Comparison of ENCODE assay signal across 21 cellular contexts in genomic region chr19:1843116-1843515, GRCh38.
"Had no signal": no experiment of that assay in that cellular context is flagged by ENCODE, and none has a peak within 500 bp of the region (broad histone marks: within the 10 kb centered on the region; RNA-seq: fewer than 3 reads in every experiment).

No MANE protein-coding gene starts in this region.

- H3K4me3 Mint-ChIP-seq: activated CD4-positive, alpha-beta T cell treated with anti-CD3 and anti-CD28 coated beads for 36 hours; activated naive CD8-positive, alpha-beta T cell treated with anti-CD3 and anti-CD28 coated beads, Interleukin-2, amount 10 ng/mL, durations not matched to agents 7 days and 5 days; activated T-cell treated with anti-CD3 and anti-CD28 coated beads, Interleukin-2, amount 50 U/mL, for 4 hours; WTC11 had no signal

- H3K27ac Mint-ChIP-seq: activated CD4-positive, alpha-beta T cell treated with anti-CD3 and anti-CD28 coated beads for 36 hours; activated naive CD8-positive, alpha-beta T cell treated with anti-CD3 and anti-CD28 coated beads, Interleukin-2, amount 10 ng/mL, durations not matched to agents 7 days and 5 days; activated T-helper 2 cell treated with anti-CD3 and anti-CD28 coated beads, Interferon-gamma antibody, Interleukin-2, Interleukin-4, amounts not matched to agents 10 μg/mL and 5 μg/mL and 100 μg/mL, durations not matched to agents 14 hours and 24 hours and 36 hours; WTC11 had no signal

- H3K4me3 ChIP-seq: heart right ventricle, lower lobe of right lung, sigmoid colon, tibial nerve had no signal

- H3K27ac ChIP-seq: lower lobe of right lung, sigmoid colon had no signal

- H3K9me3 Mint-ChIP-seq: activated naive CD8-positive, alpha-beta T cell treated with anti-CD3 and anti-CD28 coated beads, Interleukin-2, amount 10 ng/mL, durations not matched to agents 7 days and 5 days; activated T-cell treated with anti-CD3 and anti-CD28 coated beads, Interleukin-2, amount 50 U/mL, for 4 hours; activated T-helper 2 cell treated with anti-CD3 and anti-CD28 coated beads, Interferon-gamma antibody, Interleukin-2, Interleukin-4, amounts not matched to agents 10 μg/mL and 5 μg/mL and 100 μg/mL, durations not matched to agents 14 hours and 24 hours and 36 hours; naive B cell; WTC11 had no signal

- H3K27me3 Mint-ChIP-seq: activated CD4-positive, alpha-beta T cell treated with anti-CD3 and anti-CD28 coated beads for 36 hours; activated naive CD8-positive, alpha-beta T cell treated with anti-CD3 and anti-CD28 coated beads, Interleukin-2, amount 10 ng/mL, durations not matched to agents 7 days and 5 days; naive B cell had no signal

- H3K27me3 ChIP-seq: heart right ventricle, sigmoid colon, tibial nerve had no signal

- H3K9me3 ChIP-seq: heart right ventricle, lower lobe of right lung, sigmoid colon, tibial nerve had no signal

- DNase-seq: activated CD4-positive, alpha-beta T cell treated with anti-CD3 and anti-CD28 coated beads for 36 hours; activated CD4-positive, alpha-beta T cell treated with anti-CD3 and anti-CD28 coated beads, Interleukin-2, amount 50 U/mL, for 48 hours; activated CD8-positive, alpha-beta memory T cell treated with anti-CD3 and anti-CD28 coated beads, Interleukin-2, amount 50 U/mL, for 48 hours; activated naive CD4-positive, alpha-beta T cell; activated naive CD8-positive, alpha-beta T cell treated with anti-CD3 and anti-CD28 coated beads, Interleukin-2, amount 10 ng/mL, durations not matched to agents 7 days and 5 days; activated T-cell treated with anti-CD3 and anti-CD28 coated beads, Interleukin-2, amount 50 U/mL, for 4 hours; amniotic stem cell; heart right ventricle; lower lobe of right lung; naive B cell; posterior cingulate gyrus; sigmoid colon; stimulated activated CD4-positive, alpha-beta T cell treated with anti-CD3 and anti-CD28 coated beads, Interleukin-4, amount 100 ng/mL, for 1 hour; stimulated activated naive CD8-positive, alpha-beta T cell treated with anti-CD3 and anti-CD28 coated beads, Interleukin-15, Interleukin-2, amounts not matched to agents 100 U/mL and 50 U/mL, for 24 hours; substantia nigra; T1000 had no signal

- FAIRE-seq: bronchial epithelial cell had no signal

- ATAC-seq: activated CD4-positive, alpha-beta T cell treated with anti-CD3 and anti-CD28 coated beads for 36 hours; activated T-cell treated with anti-CD3 and anti-CD28 coated beads, Interleukin-2, amount 50 U/mL, for 4 hours; heart right ventricle; left lobe of liver; lower lobe of right lung; stimulated activated naive CD8-positive, alpha-beta T cell treated with anti-CD3 and anti-CD28 coated beads, Interleukin-15, Interleukin-2, amounts not matched to agents 100 U/mL and 50 U/mL, for 24 hours had no signal
